In the genomic region with DNA sequence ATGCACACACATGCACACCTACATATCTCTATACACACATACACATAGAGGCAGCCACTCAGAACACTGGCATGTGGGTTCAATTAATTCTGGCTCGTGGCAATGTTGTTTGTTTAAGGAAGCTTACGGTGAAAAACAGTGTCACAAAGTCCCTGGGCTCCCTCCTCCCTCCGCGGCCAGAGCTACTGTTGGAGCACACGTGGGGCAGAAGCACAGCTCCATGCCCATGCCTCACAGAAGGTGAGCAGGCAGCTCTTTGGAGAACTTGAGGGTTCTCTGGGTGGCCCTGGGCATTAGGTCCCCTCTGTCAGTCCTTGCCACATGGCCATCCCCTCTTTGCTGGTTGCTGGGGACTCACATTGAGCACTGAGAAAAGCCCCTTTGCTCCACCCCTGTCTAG, we compare ENCODE assay signal across 2 cellular contexts.
TF ChIP-seq lines count a peak whose summit lies in the region.

No MANE protein-coding gene starts in this region.

TF ChIP-seq in SK-N-SH, 30 proteins besides CTCF, POLR2A, EP300 and RAD21 (continued from another document):
- TF ChIP-seq, protein P1, sequence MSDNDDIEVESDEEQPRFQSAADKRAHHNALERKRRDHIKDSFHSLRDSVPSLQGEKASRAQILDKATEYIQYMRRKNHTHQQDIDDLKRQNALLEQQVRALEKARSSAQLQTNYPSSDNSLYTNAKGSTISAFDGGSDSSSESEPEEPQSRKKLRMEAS (IDR thresholded peaks at IDR 0.05; ENCODE audit: low read depth) = no peak
- TF ChIP-seq JUND (IDR thresholded peaks at IDR 0.05) (no peak), FOXJ3 (CRISPR knock-in tag; IDR thresholded peaks at IDR 0.05) (no peak), MXI1 (IDR thresholded peaks at IDR 0.05; ENCODE audit: low read depth, low read length) (no peak), TEAD4 (IDR thresholded peaks at IDR 0.05; ENCODE audit: borderline replicate concordance, insufficient read depth) (no peak)
- TF ChIP-seq, protein P2, sequence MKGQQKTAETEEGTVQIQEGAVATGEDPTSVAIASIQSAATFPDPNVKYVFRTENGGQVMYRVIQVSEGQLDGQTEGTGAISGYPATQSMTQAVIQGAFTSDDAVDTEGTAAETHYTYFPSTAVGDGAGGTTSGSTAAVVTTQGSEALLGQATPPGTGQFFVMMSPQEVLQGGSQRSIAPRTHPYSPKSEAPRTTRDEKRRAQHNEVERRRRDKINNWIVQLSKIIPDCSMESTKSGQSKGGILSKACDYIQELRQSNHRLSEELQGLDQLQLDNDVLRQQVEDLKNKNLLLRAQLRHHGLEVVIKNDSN (IDR thresholded peaks at IDR 0.05; ENCODE audit: borderline replicate concordance, low read depth) = no peak
- TF ChIP-seq, protein P3, sequence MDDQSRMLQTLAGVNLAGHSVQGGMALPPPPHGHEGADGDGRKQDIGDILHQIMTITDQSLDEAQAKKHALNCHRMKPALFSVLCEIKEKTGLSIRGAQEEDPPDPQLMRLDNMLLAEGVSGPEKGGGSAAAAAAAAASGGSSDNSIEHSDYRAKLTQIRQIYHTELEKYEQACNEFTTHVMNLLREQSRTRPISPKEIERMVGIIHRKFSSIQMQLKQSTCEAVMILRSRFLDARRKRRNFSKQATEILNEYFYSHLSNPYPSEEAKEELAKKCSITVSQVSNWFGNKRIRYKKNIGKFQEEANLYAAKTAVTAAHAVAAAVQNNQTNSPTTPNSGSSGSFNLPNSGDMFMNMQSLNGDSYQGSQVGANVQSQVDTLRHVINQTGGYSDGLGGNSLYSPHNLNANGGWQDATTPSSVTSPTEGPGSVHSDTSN (IDR thresholded peaks at IDR 0.05) = no peak

TF ChIP-seq in SK-N-SH treated with all-trans-retinoic acid at 6 μM for 48 hours, 23 proteins besides CTCF, POLR2A, EP300 and RAD21 (continued from another document):
- TF ChIP-seq, protein P4, sequence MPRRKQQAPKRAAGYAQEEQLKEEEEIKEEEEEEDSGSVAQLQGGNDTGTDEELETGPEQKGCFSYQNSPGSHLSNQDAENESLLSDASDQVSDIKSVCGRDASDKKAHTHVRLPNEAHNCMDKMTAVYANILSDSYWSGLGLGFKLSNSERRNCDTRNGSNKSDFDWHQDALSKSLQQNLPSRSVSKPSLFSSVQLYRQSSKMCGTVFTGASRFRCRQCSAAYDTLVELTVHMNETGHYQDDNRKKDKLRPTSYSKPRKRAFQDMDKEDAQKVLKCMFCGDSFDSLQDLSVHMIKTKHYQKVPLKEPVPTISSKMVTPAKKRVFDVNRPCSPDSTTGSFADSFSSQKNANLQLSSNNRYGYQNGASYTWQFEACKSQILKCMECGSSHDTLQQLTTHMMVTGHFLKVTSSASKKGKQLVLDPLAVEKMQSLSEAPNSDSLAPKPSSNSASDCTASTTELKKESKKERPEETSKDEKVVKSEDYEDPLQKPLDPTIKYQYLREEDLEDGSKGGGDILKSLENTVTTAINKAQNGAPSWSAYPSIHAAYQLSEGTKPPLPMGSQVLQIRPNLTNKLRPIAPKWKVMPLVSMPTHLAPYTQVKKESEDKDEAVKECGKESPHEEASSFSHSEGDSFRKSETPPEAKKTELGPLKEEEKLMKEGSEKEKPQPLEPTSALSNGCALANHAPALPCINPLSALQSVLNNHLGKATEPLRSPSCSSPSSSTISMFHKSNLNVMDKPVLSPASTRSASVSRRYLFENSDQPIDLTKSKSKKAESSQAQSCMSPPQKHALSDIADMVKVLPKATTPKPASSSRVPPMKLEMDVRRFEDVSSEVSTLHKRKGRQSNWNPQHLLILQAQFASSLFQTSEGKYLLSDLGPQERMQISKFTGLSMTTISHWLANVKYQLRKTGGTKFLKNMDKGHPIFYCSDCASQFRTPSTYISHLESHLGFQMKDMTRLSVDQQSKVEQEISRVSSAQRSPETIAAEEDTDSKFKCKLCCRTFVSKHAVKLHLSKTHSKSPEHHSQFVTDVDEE (CRISPR knock-in tag; IDR thresholded peaks at IDR 0.05) = no peak
- TF ChIP-seq, protein P5, sequence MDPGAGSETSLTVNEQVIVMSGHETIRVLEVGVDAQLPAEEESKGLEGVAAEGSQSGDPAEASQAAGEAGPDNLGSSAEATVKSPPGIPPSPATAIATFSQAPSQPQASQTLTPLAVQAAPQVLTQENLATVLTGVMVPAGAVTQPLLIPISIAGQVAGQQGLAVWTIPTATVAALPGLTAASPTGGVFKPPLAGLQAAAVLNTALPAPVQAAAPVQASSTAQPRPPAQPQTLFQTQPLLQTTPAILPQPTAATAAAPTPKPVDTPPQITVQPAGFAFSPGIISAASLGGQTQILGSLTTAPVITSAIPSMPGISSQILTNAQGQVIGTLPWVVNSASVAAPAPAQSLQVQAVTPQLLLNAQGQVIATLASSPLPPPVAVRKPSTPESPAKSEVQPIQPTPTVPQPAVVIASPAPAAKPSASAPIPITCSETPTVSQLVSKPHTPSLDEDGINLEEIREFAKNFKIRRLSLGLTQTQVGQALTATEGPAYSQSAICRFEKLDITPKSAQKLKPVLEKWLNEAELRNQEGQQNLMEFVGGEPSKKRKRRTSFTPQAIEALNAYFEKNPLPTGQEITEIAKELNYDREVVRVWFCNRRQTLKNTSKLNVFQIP (CRISPR knock-in tag; IDR thresholded peaks at IDR 0.05; ENCODE audit: borderline replicate concordance, low read depth) = no peak
